Comparison of ENCODE assay signal across 16 cellular contexts in genomic region chr9:104961701-104962359, GRCh38. TPM values are rescaled to one million over a fixed set of nuclear protein-coding genes. Genes with fewer than 3 reads are reported as not detected.
DNase-seq lines count a peak whose midpoint lies in the region; ATAC-seq, FAIRE-seq and TF ChIP-seq lines count a peak whose summit lies in the region.
"Had no signal": no experiment of that assay in that cellular context is flagged by ENCODE, and none has a peak within 500 bp of the region (broad histone marks: within the 10 kb centered on the region; RNA-seq: fewer than 3 reads in every experiment).

No MANE protein-coding gene starts in this region.

- H3K27me3 Mint-ChIP-seq in activated CD4-positive, alpha-beta T cell treated with anti-CD3 and anti-CD28 coated beads, Interleukin-2, amount 10 ng/mL, durations not matched to agents 24 days and 14 days: no peaks in the 10 kb centered on the region
- H3K27me3 Mint-ChIP-seq: activated naive CD8-positive, alpha-beta T cell treated with anti-CD3 and anti-CD28 coated beads, Interleukin-2, amount 10 ng/mL, durations not matched to agents 7 days and 5 days had no signal

- H3K9me3 Mint-ChIP-seq in activated CD4-positive, alpha-beta T cell treated with anti-CD3 and anti-CD28 coated beads, Interleukin-2, amount 10 ng/mL, durations not matched to agents 24 days and 14 days: no peaks in the 10 kb centered on the region
- H3K9me3 Mint-ChIP-seq: activated naive CD8-positive, alpha-beta T cell treated with anti-CD3 and anti-CD28 coated beads, Interleukin-2, amount 10 ng/mL, durations not matched to agents 7 days and 5 days; immature natural killer cell had no signal

- intact Hi-C loops in activated CD4-positive, alpha-beta T cell treated with anti-CD3 and anti-CD28 coated beads, Interleukin-2, amount 10 ng/mL, durations not matched to agents 24 days and 14 days (cut with micrococcal nuclease): loop anchor here (1.0 to 10.0 kb wide), 4 partner anchors 29 to 283 kb away; partner anchors contain the start of genes ABCA1 and SLC44A1
- intact Hi-C loops in mucosa of descending colon (cut with DNase I, micrococcal nuclease): no loop called here

- H3K27ac Mint-ChIP-seq in activated CD4-positive, alpha-beta T cell treated with anti-CD3 and anti-CD28 coated beads, Interleukin-2, amount 10 ng/mL, durations not matched to agents 24 days and 14 days: peak overlapping the region; percentile 75
- H3K27ac Mint-ChIP-seq: activated naive CD8-positive, alpha-beta T cell treated with anti-CD3 and anti-CD28 coated beads, Interleukin-2, amount 10 ng/mL, durations not matched to agents 7 days and 5 days; immature natural killer cell had no signal

- H3K27ac ChIP-seq in KOPT-K1 (ENCODE audit: low read depth, low read length, poor library complexity, severe bottlenecking): peak overlapping the region; percentile 22
- H3K27ac ChIP-seq in brain microvascular endothelial cell: no peak overlapping the region
- H3K27ac ChIP-seq: parathyroid adenoma, tibial artery had no signal

- peaks cover 13% of the 10 kb centered on the region for H3K4me1 ChIP-seq in mucosa of descending colon (ENCODE audit: low read depth)
- H3K4me1 ChIP-seq: parathyroid adenoma, tibial artery had no signal

- peak; percentile 75 for ATAC-seq in mucosa of descending colon
- ATAC-seq in HG03280 (IDR thresholded peaks at IDR 0.05; ENCODE audit: unreplicated experiment): no peak

- H3K4me3 ChIP-seq in bronchial epithelial cell (ENCODE audit: low read depth, low read length) (no peak overlapping the region), mucosa of descending colon (no peak overlapping the region), brain microvascular endothelial cell (ENCODE audit: low read depth, low read length) (no peak overlapping the region)
- H3K4me3 ChIP-seq: tibial artery had no signal

- TF ChIP-seq CTCF in bronchial epithelial cell (IDR thresholded peaks at IDR 0.05; ENCODE audit: insufficient read depth, low read length, severe bottlenecking) (no peak), mucosa of descending colon (IDR thresholded peaks at IDR 0.05) (no peak), brain microvascular endothelial cell (IDR thresholded peaks at IDR 0.05; ENCODE audit: low read depth, low read length, missing control alignments) (no peak)

- H3K4me1 Mint-ChIP-seq in activated CD4-positive, alpha-beta T cell treated with anti-CD3 and anti-CD28 coated beads, Interleukin-2, amount 10 ng/mL, durations not matched to agents 24 days and 14 days: peaks cover 28% of the 10 kb centered on the region

- FAIRE-seq in bronchial epithelial cell (lab: Jason Lieb, UNC): no peak
- FAIRE-seq in frontal cortex (lab: Jason Lieb, UNC): no peak

- in situ Hi-C loops in brain microvascular endothelial cell (cut with HindIII; ENCODE audit: low pct_ligation_motif_present, low sequenced_read_pairs): no loop called here

- no peaks in the 10 kb centered on the region for H3K36me3 ChIP-seq in KOPT-K1 (ENCODE audit: insufficient read depth, low read length)
- H3K36me3 ChIP-seq in bronchial epithelial cell (ENCODE audit: control insufficient read depth, insufficient read depth, low read length): no peaks in the 10 kb centered on the region
- H3K36me3 ChIP-seq in mucosa of descending colon (ENCODE audit: low read depth): no peaks in the 10 kb centered on the region
- H3K36me3 ChIP-seq in brain microvascular endothelial cell (replicated peaks): no peaks in the 10 kb centered on the region
- H3K36me3 ChIP-seq: tibial artery had no signal

- H3K9me3 ChIP-seq in KOPT-K1 (ENCODE audit: insufficient read depth, low read length, poor library complexity, severe bottlenecking) (no peaks in the 10 kb centered on the region), mucosa of descending colon (no peaks in the 10 kb centered on the region)
- H3K9me3 ChIP-seq: tibial artery had no signal

- no peak overlapping the region for H3K4me3 Mint-ChIP-seq in activated CD4-positive, alpha-beta T cell treated with anti-CD3 and anti-CD28 coated beads, Interleukin-2, amount 10 ng/mL, durations not matched to agents 24 days and 14 days
- H3K4me3 Mint-ChIP-seq: immature natural killer cell had no signal

- H3K27me3 ChIP-seq in bronchial epithelial cell (ENCODE audit: control insufficient read depth, insufficient read depth, low read length) (no peaks in the 10 kb centered on the region), brain microvascular endothelial cell (replicated peaks) (no peaks in the 10 kb centered on the region)

- DNase-seq in activated CD4-positive, alpha-beta T cell treated with anti-CD3 and anti-CD28 coated beads, Interleukin-2, amount 10 ng/mL, durations not matched to agents 24 days and 14 days: no peak
- DNase-seq in activated CD4-positive, alpha-beta T cell treated with anti-CD3 and anti-CD28 coated beads, Interleukin-2, amount 50 U/mL, for 1 hour: no peak
- DNase-seq in bronchial epithelial cell (ENCODE audit: low read depth) (peak; percentile 73), mucosa of descending colon (peak in 1 of 3 donors; percentile 26), frontal cortex (ENCODE audit: low spot score in 2 of 2) (no peak), brain microvascular endothelial cell (no peak)
- DNase-seq: activated naive CD8-positive, alpha-beta T cell treated with anti-CD3 and anti-CD28 coated beads, Interleukin-2, amount 10 ng/mL, durations not matched to agents 7 days and 5 days; immature natural killer cell; KG1; NCI-H187 treated with DMSO at 0.1 percent for 48 hours; NCI-H774; T1000; tibial artery had no signal

- no peaks in the 10 kb centered on the region for H3K36me3 Mint-ChIP-seq in activated CD4-positive, alpha-beta T cell treated with anti-CD3 and anti-CD28 coated beads, Interleukin-2, amount 10 ng/mL, durations not matched to agents 24 days and 14 days (ENCODE audit: low read depth)
- H3K36me3 Mint-ChIP-seq: activated naive CD8-positive, alpha-beta T cell treated with anti-CD3 and anti-CD28 coated beads, Interleukin-2, amount 10 ng/mL, durations not matched to agents 7 days and 5 days; immature natural killer cell had no signal

RNA-seq across cellular contexts. Expression of gene ABCA1, which starts 33.9 kb away (rescaled TPM):
- total RNA-seq in activated CD4-positive, alpha-beta T cell treated with anti-CD3 and anti-CD28 coated beads, Interleukin-2, amount 10 ng/mL, durations not matched to agents 24 days and 14 days: 0.31 and 0.56 TPM in 2 replicates
- total RNA-seq in bronchial epithelial cell: 34.2 and 40.6 TPM in 2 replicates
- 100 to 1,000 TPM in 1 of 3 donors, 10 to 100 TPM in 2; 26.6 to 111 (median 36.8) TPM for total RNA-seq in mucosa of descending colon
- total RNA-seq in frontal cortex: 28.5 TPM

Comparison
In these comparisons a context has a peak if more than half of its experiments do, and no peak if none do; other contexts are left out.
1. RNA of gene ABCA1, which starts 33.9 kb away (total RNA-seq): 26.6 to 111 TPM in mucosa of descending colon, 34.2 to 40.6 TPM in bronchial epithelial cell and 28.5 TPM in frontal cortex (single experiment); 0.31 to 0.56 TPM in activated CD4-positive, alpha-beta T cell treated with anti-CD3 and anti-CD28 coated beads, Interleukin-2, amount 10 ng/mL, durations not matched to agents 24 days and 14 days; every median in the first group is over 10 times any median in the second.